In genomic region chr10:86757110-86757790, GRCh38 we compare ENCODE assay signal across 8 cellular contexts. TPM values are rescaled to one million over a fixed set of nuclear protein-coding genes. Genes with fewer than 3 reads are reported as not detected.
DNase-seq lines count a peak whose midpoint lies in the region; ATAC-seq and TF ChIP-seq lines count a peak whose summit lies in the region.

No MANE protein-coding gene starts in this region.

- ATAC-seq in HG03135 (IDR thresholded peaks at IDR 0.05; ENCODE audit: unreplicated experiment) = peak; percentile 3
- no peak for ATAC-seq in stimulated activated memory B cell treated with anti-CD40 and anti-IgM and Interleukin-4, amounts not matched to agents 10 μg/mL and 1 μg/mL and 100 μg/mL, for 72 hours
- ATAC-seq in HG02970 (IDR thresholded peaks at IDR 0.05; ENCODE audit: low FRiP score, unreplicated experiment) = no peak

- no peaks in the 10 kb centered on the region for H3K9me3 Mint-ChIP-seq in stimulated activated memory B cell treated with anti-CD40 and anti-IgM and Interleukin-4, amounts not matched to agents 10 μg/mL and 1 μg/mL and 100 μg/mL, for 72 hours

- H3K4me1 Mint-ChIP-seq in stimulated activated memory B cell treated with anti-CD40 and anti-IgM and Interleukin-4, amounts not matched to agents 10 μg/mL and 1 μg/mL and 100 μg/mL, for 72 hours = peaks cover 58% of the 10 kb centered on the region

- peak overlapping the region; percentile 90 for H3K27ac Mint-ChIP-seq in stimulated activated memory B cell treated with anti-CD40 and anti-IgM and Interleukin-4, amounts not matched to agents 10 μg/mL and 1 μg/mL and 100 μg/mL, for 72 hours

- peak overlapping the region; percentile 89 for H3K4me3 Mint-ChIP-seq in stimulated activated memory B cell treated with anti-CD40 and anti-IgM and Interleukin-4, amounts not matched to agents 10 μg/mL and 1 μg/mL and 100 μg/mL, for 72 hours

- H3K9ac ChIP-seq in liver (ENCODE audit: low read depth in 1 of 2, low read length in 2 of 2) = peak overlapping the region; percentile 72 to 88

- H3K27me3 ChIP-seq in liver (ENCODE audit: control insufficient read depth in 4 of 4, insufficient read depth in 4 of 4, low read length in 3 of 4) = peaks cover 0 to 3% (median 1%) of the 10 kb centered on the region in 4 donors

- H3K9me3 ChIP-seq in liver (ENCODE audit: control insufficient read depth in 4 of 4, low read length in 3 of 4) = no peaks in the 10 kb centered on the region

- H3K27ac ChIP-seq in liver (ENCODE audit: low read depth in 1 of 2, low read length in 2 of 2) = peak overlapping the region; percentile 86 to 88

- no peaks in the 10 kb centered on the region for H3K36me3 Mint-ChIP-seq in stimulated activated memory B cell treated with anti-CD40 and anti-IgM and Interleukin-4, amounts not matched to agents 10 μg/mL and 1 μg/mL and 100 μg/mL, for 72 hours

- TF ChIP-seq RAD21 in liver (IDR thresholded peaks at IDR 0.05) = peak in 1 of 2 donors; percentile 56

- H3K27me3 Mint-ChIP-seq in stimulated activated memory B cell treated with anti-CD40 and anti-IgM and Interleukin-4, amounts not matched to agents 10 μg/mL and 1 μg/mL and 100 μg/mL, for 72 hours = no peaks in the 10 kb centered on the region

- H3K36me3 ChIP-seq in liver (ENCODE audit: control insufficient read depth in 4 of 4, insufficient read depth in 3 of 4, low read depth in 1 of 4, low read length in 3 of 4) = no peaks in the 10 kb centered on the region

- peak overlapping the region; percentile 63 to 91 (median 75) for H3K4me3 ChIP-seq in liver (ENCODE audit: low read depth in 1 of 3, low read length in 3 of 3)

- H3K4me1 ChIP-seq in liver (ENCODE audit: control insufficient read depth in 4 of 4, insufficient read depth in 4 of 4, low read length in 3 of 4) = peaks cover 2 to 17% (median 13%) of the 10 kb centered on the region in 4 donors

- WGBS in liver = 1% methylated on average over 42 of the region's 42 CpGs

- TF ChIP-seq CTCF in liver (IDR thresholded peaks at IDR 0.05; ENCODE audit: low read depth, low read length, missing input control) = peak; percentile 12

- peak; percentile 36 for DNase-seq in GM03348 (ENCODE audit: low spot score)
- peak; percentile 11 to 46 for DNase-seq in SW 1271 (lab: John Stamatoyannopoulos, UW)
- peak; percentile 46 for DNase-seq in cerebellar cortex (ENCODE audit: low spot score)
- DNase-seq in GOT3 (lab: John Stamatoyannopoulos, UW) = no peak

TF ChIP-seq in liver, 16 proteins besides CTCF, POLR2A, EP300 and RAD21:
- TF ChIP-seq EGR1 (IDR thresholded peaks at IDR 0.05; ENCODE audit: low read depth in 2 of 2) (no peak), HNF4A (conservative IDR thresholded peaks at IDR 0.05) (peak; percentile 38 to 40), TAF1 (conservative IDR thresholded peaks at IDR 0.05) (peak; percentile 32)
- TF ChIP-seq, protein P1, sequence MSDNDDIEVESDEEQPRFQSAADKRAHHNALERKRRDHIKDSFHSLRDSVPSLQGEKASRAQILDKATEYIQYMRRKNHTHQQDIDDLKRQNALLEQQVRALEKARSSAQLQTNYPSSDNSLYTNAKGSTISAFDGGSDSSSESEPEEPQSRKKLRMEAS (IDR thresholded peaks at IDR 0.05) = no peak
- TF ChIP-seq, protein P2, sequence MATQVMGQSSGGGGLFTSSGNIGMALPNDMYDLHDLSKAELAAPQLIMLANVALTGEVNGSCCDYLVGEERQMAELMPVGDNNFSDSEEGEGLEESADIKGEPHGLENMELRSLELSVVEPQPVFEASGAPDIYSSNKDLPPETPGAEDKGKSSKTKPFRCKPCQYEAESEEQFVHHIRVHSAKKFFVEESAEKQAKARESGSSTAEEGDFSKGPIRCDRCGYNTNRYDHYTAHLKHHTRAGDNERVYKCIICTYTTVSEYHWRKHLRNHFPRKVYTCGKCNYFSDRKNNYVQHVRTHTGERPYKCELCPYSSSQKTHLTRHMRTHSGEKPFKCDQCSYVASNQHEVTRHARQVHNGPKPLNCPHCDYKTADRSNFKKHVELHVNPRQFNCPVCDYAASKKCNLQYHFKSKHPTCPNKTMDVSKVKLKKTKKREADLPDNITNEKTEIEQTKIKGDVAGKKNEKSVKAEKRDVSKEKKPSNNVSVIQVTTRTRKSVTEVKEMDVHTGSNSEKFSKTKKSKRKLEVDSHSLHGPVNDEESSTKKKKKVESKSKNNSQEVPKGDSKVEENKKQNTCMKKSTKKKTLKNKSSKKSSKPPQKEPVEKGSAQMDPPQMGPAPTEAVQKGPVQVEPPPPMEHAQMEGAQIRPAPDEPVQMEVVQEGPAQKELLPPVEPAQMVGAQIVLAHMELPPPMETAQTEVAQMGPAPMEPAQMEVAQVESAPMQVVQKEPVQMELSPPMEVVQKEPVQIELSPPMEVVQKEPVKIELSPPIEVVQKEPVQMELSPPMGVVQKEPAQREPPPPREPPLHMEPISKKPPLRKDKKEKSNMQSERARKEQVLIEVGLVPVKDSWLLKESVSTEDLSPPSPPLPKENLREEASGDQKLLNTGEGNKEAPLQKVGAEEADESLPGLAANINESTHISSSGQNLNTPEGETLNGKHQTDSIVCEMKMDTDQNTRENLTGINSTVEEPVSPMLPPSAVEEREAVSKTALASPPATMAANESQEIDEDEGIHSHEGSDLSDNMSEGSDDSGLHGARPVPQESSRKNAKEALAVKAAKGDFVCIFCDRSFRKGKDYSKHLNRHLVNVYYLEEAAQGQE (IDR thresholded peaks at IDR 0.05) = no peak

RNA-seq across cellular contexts. Expression of gene BMPR1A, which starts 0.8 kb away (rescaled TPM):
- 10 to 100 TPM; 12.1 to 16.0 TPM for total RNA-seq in liver
- 1 to 10 TPM; 2.2 to 5.7 TPM for polyA plus RNA-seq in liver
